ENCODE assay signal across 8 cellular contexts in the genomic region with DNA sequence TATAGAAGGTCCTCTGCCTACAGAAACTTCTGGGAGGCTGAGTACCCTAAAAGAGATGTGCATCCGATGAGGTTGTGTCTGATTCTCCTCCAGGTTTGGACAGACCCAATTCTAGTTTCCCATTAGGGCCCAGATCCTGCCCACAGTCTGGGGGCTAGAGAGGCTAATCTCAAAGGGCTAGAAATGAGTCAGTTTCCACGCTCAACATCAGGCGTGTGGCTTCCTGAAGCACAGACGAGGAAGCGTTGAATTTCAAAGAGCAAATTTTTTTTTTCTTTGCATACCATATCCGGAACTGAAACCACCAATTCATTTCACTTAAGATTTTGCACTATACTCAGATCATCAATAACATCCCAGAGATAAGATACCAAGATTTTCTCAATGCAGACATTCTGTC.
DNase-seq lines count a peak whose midpoint lies in the region; ATAC-seq and TF ChIP-seq lines count a peak whose summit lies in the region.

No MANE protein-coding gene starts in this region.

- POLR2A ChIA-PET in GM10248 (lab: Yijun Ruan, JAX), result no interaction called here

- no peak for TF ChIP-seq CTCF in GM10248 (IDR thresholded peaks at IDR 0.05; ENCODE audit: control extremely low read depth, extremely low read depth, low read depth, missing control alignments)

- ATAC-seq in GM21825 (IDR thresholded peaks at IDR 0.05; ENCODE audit: unreplicated experiment), result peak; percentile 92

- CTCF ChIA-PET in GM10248 (lab: Yijun Ruan, JAX), result no interaction called here

- DNase-seq in GM10248 (ENCODE audit: extremely low spot score), result peak; percentile 40
- peak; percentile 88 for DNase-seq in NAMALWA (ENCODE audit: low spot score)
- peak; percentile 85 for DNase-seq in activated effector memory CD4-positive, alpha-beta T cell treated with anti-CD3 and anti-CD28 coated beads, Interleukin-2, amount 50 U/mL, for 16 hours
- peak; percentile 20 to 45 (median 29) for DNase-seq in stimulated activated CD4-positive, alpha-beta T cell treated with anti-CD3 and anti-CD28 coated beads, TNF-alpha, amount 100 ng/mL, for 4 hours (ENCODE audit: low read depth in 3 of 3)
- no peak for DNase-seq in iPS-NIHi7 (ENCODE audit: extremely low spot score)
- DNase-seq in NCI-H2196 (lab: John Stamatoyannopoulos, UW; ENCODE audit: unreplicated experiment), result no peak
- DNase-seq in cerebellar nuclear complex (lab: John Stamatoyannopoulos, UW), result no peak

Comparison
In these comparisons a context has a peak if more than half of its experiments do, and no peak if none do; other contexts are left out.
1. DNase-seq: peak in GM10248 (single experiment), NAMALWA (single experiment), activated effector memory CD4-positive, alpha-beta T cell treated with anti-CD3 and anti-CD28 coated beads, Interleukin-2, amount 50 U/mL, for 16 hours (single experiment) and stimulated activated CD4-positive, alpha-beta T cell treated with anti-CD3 and anti-CD28 coated beads, TNF-alpha, amount 100 ng/mL, for 4 hours (3 of 3); none in iPS-NIHi7 (single experiment), NCI-H2196 (single experiment) and cerebellar nuclear complex (0 of 2).